ENCODE assay signal across 28 cellular contexts in the genomic region with DNA sequence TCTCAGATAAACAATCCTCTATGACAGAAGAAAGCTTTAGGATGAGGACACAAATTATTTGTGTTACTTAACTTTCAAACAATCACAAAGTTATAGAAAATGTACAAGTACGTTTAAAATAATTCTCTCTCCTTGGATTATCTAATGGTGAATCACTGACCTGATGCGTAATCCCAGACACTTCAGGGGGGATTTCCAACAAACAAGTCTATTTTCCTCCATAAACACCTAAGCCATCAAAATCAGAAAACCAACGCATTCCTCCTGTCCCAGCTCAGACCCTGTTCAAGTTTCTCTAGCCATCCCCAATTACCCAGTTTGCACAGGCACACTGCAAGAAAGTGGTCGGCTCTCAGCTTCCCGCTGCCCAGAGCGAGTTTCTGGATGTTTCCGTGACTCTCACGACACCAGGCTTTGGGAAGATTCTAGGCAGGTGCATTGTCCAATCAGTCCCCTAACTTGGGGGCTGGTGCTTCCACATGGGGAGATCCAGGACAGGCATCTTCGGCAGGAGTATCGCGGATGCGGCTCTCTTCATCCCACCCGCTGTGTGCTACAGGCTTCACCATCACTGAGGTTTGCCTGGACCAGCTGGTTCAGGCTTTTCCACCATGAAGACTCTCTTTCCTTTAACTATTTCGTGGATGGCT.
A peak's percentile ranks its signal among the peaks of the same experiment; 100 is the strongest.
DNase-seq lines count a peak whose midpoint lies in the region; ATAC-seq and TF ChIP-seq lines count a peak whose summit lies in the region.
"Had no signal": no experiment of that assay in that cellular context is flagged by ENCODE, and none has a peak within 500 bp of the region (broad histone marks: within the 10 kb centered on the region; RNA-seq: fewer than 3 reads in every experiment).

No MANE protein-coding gene starts in this region.

- H3K9me3 ChIP-seq in OCI-LY1 (ENCODE audit: low read length): no peaks in the 10 kb centered on the region
- no peaks in the 10 kb centered on the region for H3K9me3 ChIP-seq in right lobe of liver
- H3K9me3 ChIP-seq: heart right ventricle, lower lobe of right lung, SK-N-SH had no signal

- WGBS in right lobe of liver (ENCODE audit: insufficient coverage, low coverage, low lambda C conversion rate, missing lambda C conversion rate): 85% methylated on average over 8 of the region's 14 CpGs

- peaks cover 5% of the 10 kb centered on the region; the same call in 1 of the 2 replicates for H3F3A ChIP-seq in OCI-LY1 (ENCODE audit: insufficient read depth, low read length)

- TF ChIP-seq POLR2A in right lobe of liver (IDR thresholded peaks at IDR 0.05): no peak

- H3K27ac Mint-ChIP-seq in naive thymus-derived CD8-positive, alpha-beta T cell: peak overlapping the region in 7 of 10 donors; percentile 0 to 84 (median 11)
- no peak overlapping the region for H3K27ac Mint-ChIP-seq in activated CD4-positive, alpha-beta T cell treated with anti-CD3 and anti-CD28 coated beads for 36 hours
- H3K27ac Mint-ChIP-seq: activated naive CD4-positive, alpha-beta T cell treated with anti-CD3 and anti-CD28 coated beads, Interleukin-2, amount 50 U/mL, for 72 hours; activated T-helper 17 cell treated with anti-CD3 and anti-CD28 coated beads, Interleukin-2, amount 50 U/mL, for 72 hours; stimulated activated naive B cell treated with anti-CD40 and anti-IgM and Interleukin-4, amounts not matched to agents 10 μg/mL and 1 μg/mL and 100 μg/mL, for 72 hours had no signal

- H4K20me1 ChIP-seq in OCI-LY1 (ENCODE audit: insufficient read depth, low read length): no peaks in the 10 kb centered on the region

- ATAC-seq in naive thymus-derived CD8-positive, alpha-beta T cell: no peak
- ATAC-seq in GM21423 (IDR thresholded peaks at IDR 0.05; ENCODE audit: unreplicated experiment) (no peak), GM19452 (IDR thresholded peaks at IDR 0.05; ENCODE audit: unreplicated experiment) (no peak), right lobe of liver (no peak)
- ATAC-seq in activated CD4-positive, alpha-beta T cell treated with anti-CD3 and anti-CD28 coated beads for 36 hours: no peak
- ATAC-seq: activated CD4-positive, CD25-positive, alpha-beta regulatory T cell treated with anti-CD3 and anti-CD28 coated beads, Interleukin-2, amount 50 U/mL, for 24 hours; activated naive CD4-positive, alpha-beta T cell treated with anti-CD3 and anti-CD28 coated beads, Interleukin-2, amount 50 U/mL, for 72 hours; effector memory CD8-positive, alpha-beta T cell; lower lobe of right lung; natural killer cell; stimulated activated naive B cell treated with anti-CD40 and anti-IgM and Interleukin-4, amounts not matched to agents 10 μg/mL and 1 μg/mL and 100 μg/mL, for 72 hours had no signal

- CTCF ChIA-PET in activated CD4-positive, alpha-beta T cell treated with anti-CD3 and anti-CD28 coated beads for 36 hours (lab: Charles Lee): no interaction called here

- no peaks in the 10 kb centered on the region for H3K79me2 ChIP-seq in OCI-LY1 (ENCODE audit: insufficient read depth, low read length)

- peaks cover 84% of the 10 kb centered on the region for H3K4me1 ChIP-seq in OCI-LY1 (ENCODE audit: insufficient read depth, low read length, severe bottlenecking)
- H3K4me1 ChIP-seq in right lobe of liver: peaks cover 0 to 5% (median 0%) of the 10 kb centered on the region in 4 donors
- H3K4me1 ChIP-seq: lower lobe of right lung had no signal

- H3K9me2 ChIP-seq in OCI-LY1 (ENCODE audit: low read depth, low read length): no peaks in the 10 kb centered on the region
- H3K9me2 ChIP-seq: SK-N-SH had no signal

- peaks cover 0 to 1% (median 0%) of the 10 kb centered on the region in 9 donors for H3K9me3 Mint-ChIP-seq in naive thymus-derived CD8-positive, alpha-beta T cell
- no peaks in the 10 kb centered on the region for H3K9me3 Mint-ChIP-seq in activated CD4-positive, alpha-beta T cell treated with anti-CD3 and anti-CD28 coated beads for 36 hours (ENCODE audit: low read depth)
- H3K9me3 Mint-ChIP-seq: activated naive CD4-positive, alpha-beta T cell treated with anti-CD3 and anti-CD28 coated beads, Interleukin-2, amount 50 U/mL, for 72 hours; activated T-helper 17 cell treated with anti-CD3 and anti-CD28 coated beads, Interleukin-2, amount 50 U/mL, for 72 hours; effector memory CD8-positive, alpha-beta T cell; natural killer cell; stimulated activated naive B cell treated with anti-CD40 and anti-IgM and Interleukin-4, amounts not matched to agents 10 μg/mL and 1 μg/mL and 100 μg/mL, for 72 hours had no signal

- H3K4me3 ChIP-seq in OCI-LY1 (ENCODE audit: low read depth, low read length, poor library complexity, severe bottlenecking) (no peak overlapping the region), coronary artery (no peak overlapping the region), right lobe of liver (no peak overlapping the region)
- H3K4me3 ChIP-seq: heart right ventricle, lower lobe of right lung had no signal

- H2AFZ ChIP-seq in OCI-LY1 (ENCODE audit: low read length): no peak overlapping the region

- TF ChIP-seq CTCF in OCI-LY1 (IDR thresholded peaks at IDR 0.05; ENCODE audit: low read length) (no peak), coronary artery (IDR thresholded peaks at IDR 0.05) (no peak), right lobe of liver (IDR thresholded peaks at IDR 0.05) (no peak)

- no peaks in the 10 kb centered on the region for H3K36me3 Mint-ChIP-seq in naive thymus-derived CD8-positive, alpha-beta T cell
- H3K36me3 Mint-ChIP-seq in activated CD4-positive, alpha-beta T cell treated with anti-CD3 and anti-CD28 coated beads for 36 hours (ENCODE audit: low read depth): peaks cover 5% of the 10 kb centered on the region
- H3K36me3 Mint-ChIP-seq: activated naive CD4-positive, alpha-beta T cell treated with anti-CD3 and anti-CD28 coated beads, Interleukin-2, amount 50 U/mL, for 72 hours; natural killer cell had no signal

- POLR2A ChIA-PET in naive thymus-derived CD8-positive, alpha-beta T cell (lab: Charles Lee): interaction anchor here (0.9 kb wide), 1 partner anchor 116 kb away, joined by 3 read pairs; no protein-coding TSS in a partner anchor
- POLR2A ChIA-PET in activated CD4-positive, alpha-beta T cell treated with anti-CD3 and anti-CD28 coated beads for 36 hours (lab: Charles Lee): interaction anchor here (0.5 kb wide), 1 partner anchor 42 kb away, joined by 4 read pairs; no protein-coding TSS in a partner anchor

- intact Hi-C loops in activated CD4-positive, alpha-beta T cell treated with anti-CD3 and anti-CD28 coated beads for 36 hours (cut with DNase I, micrococcal nuclease): no loop called here
- intact Hi-C loops in right lobe of liver (cut with DNase I): no loop called here

- H3K4me1 Mint-ChIP-seq in naive thymus-derived CD8-positive, alpha-beta T cell: peaks cover 28 to 45% (median 40%) of the 10 kb centered on the region in 4 donors
- peaks cover 28% of the 10 kb centered on the region for H3K4me1 Mint-ChIP-seq in activated CD4-positive, alpha-beta T cell treated with anti-CD3 and anti-CD28 coated beads for 36 hours

- H3K27me3 Mint-ChIP-seq in naive thymus-derived CD8-positive, alpha-beta T cell: no peaks in the 10 kb centered on the region
- no peaks in the 10 kb centered on the region for H3K27me3 Mint-ChIP-seq in activated CD4-positive, alpha-beta T cell treated with anti-CD3 and anti-CD28 coated beads for 36 hours
- H3K27me3 Mint-ChIP-seq: activated T-helper 17 cell treated with anti-CD3 and anti-CD28 coated beads, Interleukin-2, amount 50 U/mL, for 72 hours; effector memory CD8-positive, alpha-beta T cell; stimulated activated naive B cell treated with anti-CD40 and anti-IgM and Interleukin-4, amounts not matched to agents 10 μg/mL and 1 μg/mL and 100 μg/mL, for 72 hours had no signal

- H3K27me3 ChIP-seq in OCI-LY1 (ENCODE audit: insufficient read depth, low read length) (no peaks in the 10 kb centered on the region), right lobe of liver (no peaks in the 10 kb centered on the region)
- H3K27me3 ChIP-seq: heart right ventricle had no signal

- H3K9ac ChIP-seq in OCI-LY1 (ENCODE audit: low read length): peak overlapping the region; percentile 9; the same call in 1 of the 2 replicates
- H3K9ac ChIP-seq: SK-N-SH had no signal

- no peak overlapping the region for H3K4me2 ChIP-seq in OCI-LY1 (ENCODE audit: low read length)
- H3K4me2 ChIP-seq: SK-N-SH had no signal

- H3K36me3 ChIP-seq in OCI-LY1 (ENCODE audit: insufficient read depth, low read length): peaks cover 46% of the 10 kb centered on the region
- H3K36me3 ChIP-seq in right lobe of liver: no peaks in the 10 kb centered on the region

- DNase-seq in Caki2 (ENCODE audit: low read depth): peak; percentile 17
- peak; percentile 60 for DNase-seq in coronary artery (ENCODE audit: low spot score)
- DNase-seq in naive thymus-derived CD8-positive, alpha-beta T cell: peak in 1 of 10 donors; percentile 37
- DNase-seq in activated CD4-positive, alpha-beta T cell treated with anti-CD3 and anti-CD28 coated beads for 36 hours: no peak
- DNase-seq in right lobe of liver: no peak
- DNase-seq: activated CD4-positive, alpha-beta T cell treated with anti-CD3 and anti-CD28 coated beads, Interleukin-2, amount 50 U/mL, for 48 hours; cortex of kidney; DMS79 treated with DMSO at 0.1 percent for 48 hours; effector memory CD8-positive, alpha-beta T cell; erythroblast; GOT3; heart right ventricle; lower lobe of right lung; natural killer cell; NCI-H1092; NCI-H187; NCI-H510A; occipital lobe; SK-N-SH; stimulated activated naive B cell treated with anti-CD40 and anti-IgM and Interleukin-4, amounts not matched to agents 10 μg/mL and 1 μg/mL and 100 μg/mL, for 72 hours; substantia nigra had no signal

- H3K4me3 Mint-ChIP-seq in naive thymus-derived CD8-positive, alpha-beta T cell: peak overlapping the region in 1 of 10 donors; percentile 46
- H3K4me3 Mint-ChIP-seq in activated CD4-positive, alpha-beta T cell treated with anti-CD3 and anti-CD28 coated beads for 36 hours: no peak overlapping the region
- H3K4me3 Mint-ChIP-seq: activated T-helper 17 cell treated with anti-CD3 and anti-CD28 coated beads, Interleukin-2, amount 50 U/mL, for 72 hours; effector memory CD8-positive, alpha-beta T cell; stimulated activated naive B cell treated with anti-CD40 and anti-IgM and Interleukin-4, amounts not matched to agents 10 μg/mL and 1 μg/mL and 100 μg/mL, for 72 hours had no signal

- in situ Hi-C loops in Caki2 (cut with HindIII; ENCODE audit: low pct_unique_long_range_greater_than_20kb, low sequenced_read_pairs): no loop called here

- H3K27ac ChIP-seq in OCI-LY1 (ENCODE audit: low read depth, low read length, poor library complexity, severe bottlenecking) (peak overlapping the region; percentile 99), coronary artery (no peak overlapping the region), right lobe of liver (no peak overlapping the region)
- H3K27ac ChIP-seq: C4-2B, heart right ventricle, lower lobe of right lung had no signal

Comparison
In these comparisons a context has a peak if more than half of its experiments do, and no peak if none do; other contexts are left out.
1. DNase-seq: peak in Caki2 (single experiment) and coronary artery (single experiment); none in activated CD4-positive, alpha-beta T cell treated with anti-CD3 and anti-CD28 coated beads for 36 hours (single experiment) and right lobe of liver (0 of 3).